Comparison of ENCODE assay signal across 20 cellular contexts in genomic region chr4:99938243-99938753, GRCh38.
"Had no signal": no experiment of that assay in that cellular context is flagged by ENCODE, and none has a peak within 500 bp of the region (broad histone marks: within the 10 kb centered on the region; RNA-seq: fewer than 3 reads in every experiment).

No MANE protein-coding gene starts in this region.

- DNase-seq: dermis blood vessel endothelial cell; foreskin keratinocyte; kidney; left cardiac atrium; left ventricle myocardium inferior; mesenchymal stem cell; midbrain; occipital lobe; psoas muscle; retina; right lobe of liver; stimulated activated CD4-positive, alpha-beta T cell treated with anti-CD3 and anti-CD28 coated beads, Interleukin-4, amount 100 ng/mL, for 1 hour; stimulated activated CD8-positive, alpha-beta memory T cell treated with anti-CD3 and anti-CD28 coated beads, Interleukin-4, amount 100 ng/mL, for 48 hours; tibial artery; upper lobe of right lung had no signal

- H3K4me3 ChIP-seq: left ventricle myocardium inferior, lung, psoas muscle, right lobe of liver, tibial artery, upper lobe of right lung, vagina had no signal

- H3K36me3 ChIP-seq: right lobe of liver, upper lobe of right lung had no signal

- H3K4me1 ChIP-seq: foreskin keratinocyte, psoas muscle had no signal

- H3K4me3 Mint-ChIP-seq: natural killer cell treated with Interleukin-12 subunit alpha and Interleukin-12 subunit beta and Interleukin-15 and Interleukin-18, amount 100 ng/mL, for 72 hours; stimulated activated memory B cell treated with anti-CD40 and anti-IgM and Interleukin-4, amounts not matched to agents 10 μg/mL and 1 μg/mL and 100 μg/mL, for 72 hours; stimulated activated naive CD8-positive, alpha-beta T cell treated with anti-CD3 and anti-CD28 coated beads, Interleukin-15, Interleukin-2, amounts not matched to agents 100 ng/mL and 50 ng/mL, for 24 hours had no signal

- H3K27me3 ChIP-seq: foreskin keratinocyte, right lobe of liver, tibial artery, upper lobe of right lung, vagina had no signal

- H3K27me3 Mint-ChIP-seq: natural killer cell treated with Interleukin-12 subunit alpha and Interleukin-12 subunit beta and Interleukin-15 and Interleukin-18, amount 100 ng/mL, for 72 hours; stimulated activated memory B cell treated with anti-CD40 and anti-IgM and Interleukin-4, amounts not matched to agents 10 μg/mL and 1 μg/mL and 100 μg/mL, for 72 hours; stimulated activated naive CD8-positive, alpha-beta T cell treated with anti-CD3 and anti-CD28 coated beads, Interleukin-15, Interleukin-2, amounts not matched to agents 100 ng/mL and 50 ng/mL, for 24 hours had no signal

- H3K27ac ChIP-seq: foreskin keratinocyte, left ventricle myocardium inferior, psoas muscle, right lobe of liver, tibial artery, upper lobe of right lung, vagina had no signal

- H3K9me3 Mint-ChIP-seq: natural killer cell treated with Interleukin-12 subunit alpha and Interleukin-12 subunit beta and Interleukin-15 and Interleukin-18, amount 100 ng/mL, for 72 hours had no signal

- ATAC-seq: foreskin keratinocyte; left cardiac atrium; natural killer cell treated with Interleukin-12 subunit alpha and Interleukin-12 subunit beta and Interleukin-15 and Interleukin-18, amount 100 ng/mL, for 72 hours; psoas muscle; right lobe of liver; stimulated activated memory B cell treated with anti-CD40 and anti-IgM and Interleukin-4, amounts not matched to agents 10 μg/mL and 1 μg/mL and 100 μg/mL, for 72 hours; upper lobe of right lung had no signal

- H3K27ac Mint-ChIP-seq: natural killer cell treated with Interleukin-12 subunit alpha and Interleukin-12 subunit beta and Interleukin-15 and Interleukin-18, amount 100 ng/mL, for 72 hours; stimulated activated memory B cell treated with anti-CD40 and anti-IgM and Interleukin-4, amounts not matched to agents 10 μg/mL and 1 μg/mL and 100 μg/mL, for 72 hours; stimulated activated naive CD8-positive, alpha-beta T cell treated with anti-CD3 and anti-CD28 coated beads, Interleukin-15, Interleukin-2, amounts not matched to agents 100 ng/mL and 50 ng/mL, for 24 hours had no signal

- H3K9me3 ChIP-seq: upper lobe of right lung had no signal
